Comparison of ENCODE assay signal across 3 cellular contexts in the genomic region with DNA sequence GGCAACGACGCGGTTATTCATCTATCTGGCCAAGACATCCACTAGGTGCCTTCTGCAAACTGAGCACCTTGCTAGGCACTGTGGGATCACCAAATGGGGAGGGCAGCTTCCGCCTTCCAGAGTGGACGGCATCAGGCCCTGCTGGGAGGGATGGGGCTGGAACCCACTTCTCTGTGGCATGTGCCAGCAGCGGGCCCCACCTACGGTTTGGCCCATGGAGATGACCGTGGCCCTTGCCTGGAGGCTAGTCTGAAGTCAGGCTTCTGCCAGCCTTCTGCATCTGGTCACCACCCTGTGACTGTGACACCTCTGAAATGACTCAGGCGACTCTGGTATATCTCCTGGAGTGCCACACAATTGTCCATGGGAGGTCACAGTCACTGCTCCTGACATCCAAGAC.
TF ChIP-seq lines count a peak whose summit lies in the region.

No MANE protein-coding gene starts in this region.

TF ChIP-seq in A549, 52 proteins besides CTCF, POLR2A, EP300 and RAD21:
- no peak for TF ChIP-seq TP53 (CRISPR knock-in tag; IDR thresholded peaks at IDR 0.05)
- no peak for TF ChIP-seq KDM1A (IDR thresholded peaks at IDR 0.05; ENCODE audit: low read depth)
- no peak for TF ChIP-seq GATA3 (IDR thresholded peaks at IDR 0.05; ENCODE audit: borderline replicate concordance)
- TF ChIP-seq HOXA7 (CRISPR knock-in tag; IDR thresholded peaks at IDR 0.05) = no peak
- no peak for TF ChIP-seq ZC3H11A (IDR thresholded peaks at IDR 0.05)
- no peak for TF ChIP-seq RARB (CRISPR knock-in tag; IDR thresholded peaks at IDR 0.05)
- TF ChIP-seq ZNF302 (CRISPR knock-in tag; IDR thresholded peaks at IDR 0.05) = no peak
- TF ChIP-seq EHF (CRISPR knock-in tag; IDR thresholded peaks at IDR 0.05) = no peak
- no peak for TF ChIP-seq JUN (IDR thresholded peaks at IDR 0.05)
- TF ChIP-seq EHMT2 (IDR thresholded peaks at IDR 0.05; ENCODE audit: low read depth) = no peak

TF ChIP-seq in GM23338, 12 proteins besides CTCF, POLR2A, EP300 and RAD21:
- TF ChIP-seq POLR2AphosphoS5 (IDR thresholded peaks at IDR 0.05; ENCODE audit: low read depth) (0 out of 2 replicates have a peak, but pooled peaks have one; percentile 24), ZNF114 (CRISPR knock-in tag; IDR thresholded peaks at IDR 0.05) (no peak)

TF ChIP-seq in GM12878, 131 proteins besides CTCF, POLR2A, EP300 and RAD21:
- no peak for TF ChIP-seq MYB (IDR thresholded peaks at IDR 0.05; ENCODE audit: borderline replicate concordance, low read depth, low read length)
- TF ChIP-seq, protein P1, sequence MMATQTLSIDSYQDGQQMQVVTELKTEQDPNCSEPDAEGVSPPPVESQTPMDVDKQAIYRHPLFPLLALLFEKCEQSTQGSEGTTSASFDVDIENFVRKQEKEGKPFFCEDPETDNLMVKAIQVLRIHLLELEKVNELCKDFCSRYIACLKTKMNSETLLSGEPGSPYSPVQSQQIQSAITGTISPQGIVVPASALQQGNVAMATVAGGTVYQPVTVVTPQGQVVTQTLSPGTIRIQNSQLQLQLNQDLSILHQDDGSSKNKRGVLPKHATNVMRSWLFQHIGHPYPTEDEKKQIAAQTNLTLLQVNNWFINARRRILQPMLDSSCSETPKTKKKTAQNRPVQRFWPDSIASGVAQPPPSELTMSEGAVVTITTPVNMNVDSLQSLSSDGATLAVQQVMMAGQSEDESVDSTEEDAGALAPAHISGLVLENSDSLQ (IDR thresholded peaks at IDR 0.05) = no peak
- TF ChIP-seq ASH2L (IDR thresholded peaks at IDR 0.05; ENCODE audit: borderline replicate concordance, low read depth) = no peak
- TF ChIP-seq, protein P2, sequence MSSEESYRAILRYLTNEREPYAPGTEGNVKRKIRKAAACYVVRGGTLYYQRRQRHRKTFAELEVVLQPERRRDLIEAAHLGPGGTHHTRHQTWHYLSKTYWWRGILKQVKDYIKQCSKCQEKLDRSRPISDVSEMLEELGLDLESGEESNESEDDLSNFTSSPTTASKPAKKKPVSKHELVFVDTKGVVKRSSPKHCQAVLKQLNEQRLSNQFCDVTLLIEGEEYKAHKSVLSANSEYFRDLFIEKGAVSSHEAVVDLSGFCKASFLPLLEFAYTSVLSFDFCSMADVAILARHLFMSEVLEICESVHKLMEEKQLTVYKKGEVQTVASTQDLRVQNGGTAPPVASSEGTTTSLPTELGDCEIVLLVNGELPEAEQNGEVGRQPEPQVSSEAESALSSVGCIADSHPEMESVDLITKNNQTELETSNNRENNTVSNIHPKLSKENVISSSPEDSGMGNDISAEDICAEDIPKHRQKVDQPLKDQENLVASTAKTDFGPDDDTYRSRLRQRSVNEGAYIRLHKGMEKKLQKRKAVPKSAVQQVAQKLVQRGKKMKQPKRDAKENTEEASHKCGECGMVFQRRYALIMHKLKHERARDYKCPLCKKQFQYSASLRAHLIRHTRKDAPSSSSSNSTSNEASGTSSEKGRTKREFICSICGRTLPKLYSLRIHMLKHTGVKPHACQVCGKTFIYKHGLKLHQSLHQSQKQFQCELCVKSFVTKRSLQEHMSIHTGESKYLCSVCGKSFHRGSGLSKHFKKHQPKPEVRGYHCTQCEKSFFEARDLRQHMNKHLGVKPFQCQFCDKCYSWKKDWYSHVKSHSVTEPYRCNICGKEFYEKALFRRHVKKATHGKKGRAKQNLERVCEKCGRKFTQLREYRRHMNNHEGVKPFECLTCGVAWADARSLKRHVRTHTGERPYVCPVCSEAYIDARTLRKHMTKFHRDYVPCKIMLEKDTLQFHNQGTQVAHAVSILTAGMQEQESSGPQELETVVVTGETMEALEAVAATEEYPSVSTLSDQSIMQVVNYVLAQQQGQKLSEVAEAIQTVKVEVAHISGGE (CRISPR knock-in tag; IDR thresholded peaks at IDR 0.05) = no peak
- TF ChIP-seq, protein P3, sequence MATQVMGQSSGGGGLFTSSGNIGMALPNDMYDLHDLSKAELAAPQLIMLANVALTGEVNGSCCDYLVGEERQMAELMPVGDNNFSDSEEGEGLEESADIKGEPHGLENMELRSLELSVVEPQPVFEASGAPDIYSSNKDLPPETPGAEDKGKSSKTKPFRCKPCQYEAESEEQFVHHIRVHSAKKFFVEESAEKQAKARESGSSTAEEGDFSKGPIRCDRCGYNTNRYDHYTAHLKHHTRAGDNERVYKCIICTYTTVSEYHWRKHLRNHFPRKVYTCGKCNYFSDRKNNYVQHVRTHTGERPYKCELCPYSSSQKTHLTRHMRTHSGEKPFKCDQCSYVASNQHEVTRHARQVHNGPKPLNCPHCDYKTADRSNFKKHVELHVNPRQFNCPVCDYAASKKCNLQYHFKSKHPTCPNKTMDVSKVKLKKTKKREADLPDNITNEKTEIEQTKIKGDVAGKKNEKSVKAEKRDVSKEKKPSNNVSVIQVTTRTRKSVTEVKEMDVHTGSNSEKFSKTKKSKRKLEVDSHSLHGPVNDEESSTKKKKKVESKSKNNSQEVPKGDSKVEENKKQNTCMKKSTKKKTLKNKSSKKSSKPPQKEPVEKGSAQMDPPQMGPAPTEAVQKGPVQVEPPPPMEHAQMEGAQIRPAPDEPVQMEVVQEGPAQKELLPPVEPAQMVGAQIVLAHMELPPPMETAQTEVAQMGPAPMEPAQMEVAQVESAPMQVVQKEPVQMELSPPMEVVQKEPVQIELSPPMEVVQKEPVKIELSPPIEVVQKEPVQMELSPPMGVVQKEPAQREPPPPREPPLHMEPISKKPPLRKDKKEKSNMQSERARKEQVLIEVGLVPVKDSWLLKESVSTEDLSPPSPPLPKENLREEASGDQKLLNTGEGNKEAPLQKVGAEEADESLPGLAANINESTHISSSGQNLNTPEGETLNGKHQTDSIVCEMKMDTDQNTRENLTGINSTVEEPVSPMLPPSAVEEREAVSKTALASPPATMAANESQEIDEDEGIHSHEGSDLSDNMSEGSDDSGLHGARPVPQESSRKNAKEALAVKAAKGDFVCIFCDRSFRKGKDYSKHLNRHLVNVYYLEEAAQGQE (IDR thresholded peaks at IDR 0.05; ENCODE audit: low read depth, low read length) = no peak
- no peak for TF ChIP-seq ZNF384 (IDR thresholded peaks at IDR 0.05; ENCODE audit: borderline replicate concordance, low read depth, low read length)
- TF ChIP-seq RELA (IDR thresholded peaks at IDR 0.05; ENCODE audit: borderline replicate concordance, partially characterized antibody) = no peak
- TF ChIP-seq, protein P4, sequence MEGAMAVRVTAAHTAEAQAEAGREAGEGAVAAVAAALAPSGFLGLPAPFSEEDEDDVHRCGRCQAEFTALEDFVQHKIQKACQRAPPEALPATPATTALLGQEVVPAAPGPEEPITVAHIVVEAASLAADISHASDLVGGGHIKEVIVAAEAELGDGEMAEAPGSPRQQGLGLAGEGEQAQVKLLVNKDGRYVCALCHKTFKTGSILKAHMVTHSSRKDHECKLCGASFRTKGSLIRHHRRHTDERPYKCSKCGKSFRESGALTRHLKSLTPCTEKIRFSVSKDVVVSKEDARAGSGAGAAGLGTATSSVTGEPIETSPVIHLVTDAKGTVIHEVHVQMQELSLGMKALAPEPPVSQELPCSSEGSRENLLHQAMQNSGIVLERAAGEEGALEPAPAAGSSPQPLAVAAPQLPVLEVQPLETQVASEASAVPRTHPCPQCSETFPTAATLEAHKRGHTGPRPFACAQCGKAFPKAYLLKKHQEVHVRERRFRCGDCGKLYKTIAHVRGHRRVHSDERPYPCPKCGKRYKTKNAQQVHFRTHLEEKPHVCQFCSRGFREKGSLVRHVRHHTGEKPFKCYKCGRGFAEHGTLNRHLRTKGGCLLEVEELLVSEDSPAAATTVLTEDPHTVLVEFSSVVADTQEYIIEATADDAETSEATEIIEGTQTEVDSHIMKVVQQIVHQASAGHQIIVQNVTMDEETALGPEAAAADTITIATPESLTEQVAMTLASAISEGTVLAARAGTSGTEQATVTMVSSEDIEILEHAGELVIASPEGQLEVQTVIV (IDR thresholded peaks at IDR 0.05; ENCODE audit: borderline replicate concordance, partially characterized antibody) = no peak
- no peak for TF ChIP-seq NR2F1 (conservative IDR thresholded peaks at IDR 0.05)
